ENCODE assay signal across 8 cellular contexts in genomic region chr10:102054881-102055646, GRCh38. TPM values are rescaled to one million over a fixed set of nuclear protein-coding genes. Genes with fewer than 3 reads are reported as not detected.
A peak's percentile ranks its signal among the peaks of the same experiment; 100 is the strongest.
DNase-seq lines count a peak whose midpoint lies in the region; FAIRE-seq and TF ChIP-seq lines count a peak whose summit lies in the region.
"Not testable (repeated sequence)": the region's sequence is repeated elsewhere in the genome, so short reads cannot be mapped to it uniquely, and the experiment has no call there.

No MANE protein-coding gene starts in this region.

- not testable (repeated sequence) for H3K27me3 ChIP-seq in KMS-11 (ENCODE audit: insufficient read depth, low read depth); SJCRH30; endodermal cell (ENCODE audit: control insufficient read depth, insufficient read depth, low read length, poor library complexity, severe bottlenecking); keratinocyte (ENCODE audit: control insufficient read depth, extremely low read depth, insufficient read depth, low read length); neural progenitor cell; testis

- intact Hi-C loops in Calu3 (cut with micrococcal nuclease; ENCODE audit: unreplicated experiment); testis (cut with DNase I; ENCODE audit: low total_unique reads): not testable (repeated sequence)

- TSS peak; percentile 27 for BruUV-seq in Calu3 (replicated peaks; lab: Mats Ljungman, UMichigan)

- not testable (repeated sequence) for H3K9me1 ChIP-seq in keratinocyte (ENCODE audit: control insufficient read depth, extremely low read depth, insufficient read depth, low read length)

- peak overlapping the region; percentile 86 for H3K4me3 Mint-ChIP-seq in Calu3 (ENCODE audit: low read depth, unreplicated experiment)
- peak overlapping the region; percentile 97 for H3K4me3 Mint-ChIP-seq in activated naive CD4-positive, alpha-beta T cell treated with anti-CD3 and anti-CD28 coated beads, Interleukin-2, amount 50 U/mL, for 24 hours
- H3K4me3 Mint-ChIP-seq in endodermal cell, result peak overlapping the region; percentile 91
- H3K4me3 Mint-ChIP-seq in neural progenitor cell, result peak overlapping the region; percentile 98

- FAIRE-seq in keratinocyte (lab: Jason Lieb, UNC), result not testable (repeated sequence)

- H2AFZ ChIP-seq in KMS-11 (ENCODE audit: low read depth) (peak overlapping the region; percentile 50), keratinocyte (ENCODE audit: control insufficient read depth, low read length) (peak overlapping the region; percentile 87), neural progenitor cell (replicated peaks) (peak overlapping the region; percentile 90)

- H3K9ac ChIP-seq in KMS-11 (peak overlapping the region; percentile 49; the same call in 1 of the 2 replicates), endodermal cell (ENCODE audit: extremely low read depth, low read length, poor library complexity, severe bottlenecking) (peak overlapping the region; percentile 70), keratinocyte (ENCODE audit: control insufficient read depth, extremely low read depth, insufficient read depth, low read length) (peak overlapping the region; percentile 83)
- H3K9ac ChIP-seq in neural progenitor cell, result not testable (repeated sequence)

- TF ChIP-seq POLR2A in testis (IDR thresholded peaks at IDR 0.05), result not testable (repeated sequence)

- dilution Hi-C loops in keratinocyte (cut with MboI; ENCODE audit: extremely low pct_ligation_motif_present, low sequenced_read_pairs), result not testable (repeated sequence)

- H3K36me3 Mint-ChIP-seq in Calu3 (ENCODE audit: insufficient read depth, unreplicated experiment), result peaks cover 16% of the 10 kb centered on the region
- not testable (repeated sequence) for H3K36me3 Mint-ChIP-seq in activated naive CD4-positive, alpha-beta T cell treated with anti-CD3 and anti-CD28 coated beads, Interleukin-2, amount 50 U/mL, for 24 hours; endodermal cell (ENCODE audit: low read depth); neural progenitor cell

- TF ChIP-seq CTCF in Calu3 (IDR thresholded peaks at IDR 0.05; ENCODE audit: unreplicated experiment); KMS-11 (conservative IDR thresholded peaks at IDR 0.05; ENCODE audit: low read depth, low read length); endodermal cell (conservative IDR thresholded peaks at IDR 0.05); keratinocyte (optimal IDR thresholded peaks at IDR 0.05 in 1 of 3, IDR thresholded peaks at IDR 0.05 in 1 of 3, conservative IDR thresholded peaks at IDR 0.05 in 1 of 3; ENCODE audit: extremely low read depth in 1 of 3, insufficient read depth in 2 of 3, low read length in 3 of 3); neural progenitor cell (IDR thresholded peaks at IDR 0.05); testis (IDR thresholded peaks at IDR 0.05): not testable (repeated sequence)

- not testable (repeated sequence) for H3K36me3 ChIP-seq in KMS-11 (ENCODE audit: insufficient read depth); SJCRH30; endodermal cell (ENCODE audit: control insufficient read depth, insufficient read depth, low read length); keratinocyte (ENCODE audit: control insufficient read depth in 2 of 2, extremely low read depth in 1 of 2, insufficient read depth in 2 of 2, low read length in 2 of 2); neural progenitor cell; testis (ENCODE audit: low read depth, missing control alignments)

- not testable (repeated sequence) for H3K9me3 ChIP-seq in SJCRH30 (replicated peaks); endodermal cell (ENCODE audit: control insufficient read depth, low read length); keratinocyte (ENCODE audit: control insufficient read depth, low read depth, low read length); neural progenitor cell (ENCODE audit: low read depth); testis

- H3K79me2 ChIP-seq in KMS-11 (ENCODE audit: insufficient read depth, low read depth) (peaks cover 26% of the 10 kb centered on the region), keratinocyte (ENCODE audit: control insufficient read depth, insufficient read depth, low read length) (peaks cover 50% of the 10 kb centered on the region), neural progenitor cell (ENCODE audit: low read depth) (peaks cover 56% of the 10 kb centered on the region)

- H3K4me1 Mint-ChIP-seq in Calu3 (ENCODE audit: low read depth, unreplicated experiment), result peaks cover 22% of the 10 kb centered on the region
- H3K4me1 Mint-ChIP-seq in activated naive CD4-positive, alpha-beta T cell treated with anti-CD3 and anti-CD28 coated beads, Interleukin-2, amount 50 U/mL, for 24 hours, result peaks cover 44% of the 10 kb centered on the region
- not testable (repeated sequence) for H3K4me1 Mint-ChIP-seq in endodermal cell
- H3K4me1 Mint-ChIP-seq in neural progenitor cell, result peaks cover 17% of the 10 kb centered on the region

- H3K4me3 ChIP-seq in KMS-11 (IDR thresholded peaks at IDR 0.05; ENCODE audit: insufficient read depth, low read depth, low read length), result not testable (repeated sequence)
- peak overlapping the region; percentile 97 for H3K4me3 ChIP-seq in SJCRH30
- peak overlapping the region; percentile 98 for H3K4me3 ChIP-seq in endodermal cell (ENCODE audit: low read length)
- H3K4me3 ChIP-seq in keratinocyte (ENCODE audit: control insufficient read depth in 2 of 3, extremely low read depth in 1 of 3, insufficient read depth in 2 of 3, low read depth in 1 of 3, low read length in 3 of 3), result peak overlapping the region; percentile 92 to 96 (median 94)
- peak overlapping the region; percentile 81 for H3K4me3 ChIP-seq in neural progenitor cell
- peak overlapping the region; percentile 79 to 88 for H3K4me3 ChIP-seq in testis

- H3K4me2 ChIP-seq in KMS-11 (peak overlapping the region; percentile 66), keratinocyte (ENCODE audit: control insufficient read depth, extremely low read depth, insufficient read depth, low read depth, low read length) (peak overlapping the region; percentile 95), neural progenitor cell (peak overlapping the region; percentile 88)

- H3K27ac ChIP-seq in KMS-11 (peak overlapping the region; percentile 35), SJCRH30 (peak overlapping the region; percentile 78), endodermal cell (ENCODE audit: low read depth, low read length) (peak overlapping the region; percentile 63), keratinocyte (ENCODE audit: control insufficient read depth, insufficient read depth, low read length) (peak overlapping the region; percentile 82), neural progenitor cell (peak overlapping the region; percentile 49), testis (peak overlapping the region; percentile 88 to 95)

- WGBS in endodermal cell (ENCODE audit: insufficient coverage in 1 of 2, insufficient read length in 1 of 2), 2 experiments, result 40 to 73% methylated on average over 9 to 31 of the region's 34 CpGs
- 56% methylated on average over 34 of the region's 34 CpGs for WGBS in testis, 2 donors

- not testable (repeated sequence) for H3K27me3 Mint-ChIP-seq in Calu3 (ENCODE audit: unreplicated experiment); activated naive CD4-positive, alpha-beta T cell treated with anti-CD3 and anti-CD28 coated beads, Interleukin-2, amount 50 U/mL, for 24 hours; endodermal cell (ENCODE audit: insufficient read depth); neural progenitor cell (ENCODE audit: insufficient read depth, low read depth)

- not testable (repeated sequence) for H3K4me1 ChIP-seq in KMS-11 (ENCODE audit: low read depth, poor library complexity, severe bottlenecking); SJCRH30; endodermal cell (ENCODE audit: control insufficient read depth, insufficient read depth, low read length); neural progenitor cell
- peaks cover 12% of the 10 kb centered on the region for H3K4me1 ChIP-seq in keratinocyte (ENCODE audit: control insufficient read depth, extremely low read depth, insufficient read depth, low read length)
- H3K4me1 ChIP-seq in testis, result peaks cover 10% of the 10 kb centered on the region

- H3K27ac Mint-ChIP-seq in Calu3 (ENCODE audit: unreplicated experiment) (peak overlapping the region; percentile 50), endodermal cell (peak overlapping the region; percentile 95), neural progenitor cell (peak overlapping the region; percentile 92)
- peak overlapping the region; percentile 85 for H3K27ac Mint-ChIP-seq in activated naive CD4-positive, alpha-beta T cell treated with anti-CD3 and anti-CD28 coated beads, Interleukin-2, amount 50 U/mL, for 24 hours

- DNase-seq in Calu3; SJCRH30; endodermal cell; keratinocyte (ENCODE audit: low read depth, low spot score); neural progenitor cell (ENCODE audit: low spot score); testis: not testable (repeated sequence)

- H3F3A ChIP-seq in neural progenitor cell (ENCODE audit: low read depth), result peaks cover 18% of the 10 kb centered on the region

- H3K9me3 Mint-ChIP-seq in Calu3 (ENCODE audit: low read depth, unreplicated experiment); activated naive CD4-positive, alpha-beta T cell treated with anti-CD3 and anti-CD28 coated beads, Interleukin-2, amount 50 U/mL, for 24 hours; endodermal cell; neural progenitor cell: not testable (repeated sequence)

- CTCF ChIA-PET in Calu3 (lab: Charles Lee), result interaction anchor here (0.7 kb wide), 1 partner anchor 98 kb away, joined by 3 read pairs; no protein-coding TSS in a partner anchor

- not testable (repeated sequence) for H4K20me1 ChIP-seq in KMS-11 (ENCODE audit: insufficient read depth); keratinocyte (ENCODE audit: control insufficient read depth, extremely low read depth, insufficient read depth, low read length)
- peaks cover 46% of the 10 kb centered on the region for H4K20me1 ChIP-seq in neural progenitor cell (ENCODE audit: low read depth)

RNA-seq across cellular contexts. Expression of gene ARMH3, which starts 0.9 kb away (rescaled TPM):
- 14.1 and 14.5 TPM in 2 replicates for total RNA-seq in Calu3 (2022)
- total RNA-seq in SJCRH30 (2014; rRNA removed; shearing (Covaris generic)), result 24.1 and 25.7 TPM in 2 replicates
- total RNA-seq in endodermal cell, result 10 to 100 TPM; 18.0 to 19.7 TPM
- polyA plus RNA-seq in endodermal cell (2013, experiment 1 of 2), result 12.1 TPM
- 11.4 TPM for polyA plus RNA-seq in endodermal cell (2013, experiment 2 of 2)
- polyA plus RNA-seq in keratinocyte, result 23.2 to 25.3 TPM (median 25.2 TPM) in 3 replicates
- 4.9 TPM for polyA plus RNA-seq in keratinocyte (2011; ENCODE audit: low read depth)
- polyA plus RNA-seq in keratinocyte (2011; cell fraction: cytosol; rRNA removed), result 17.5 and 23.4 TPM in 2 replicates
- 27.4 and 30.2 TPM in 2 replicates for polyA plus RNA-seq in keratinocyte (2011; cell fraction: nucleus; rRNA removed)
- polyA plus RNA-seq in keratinocyte (2012; ENCODE audit: low replicate concordance), result 10.2 and 21.6 TPM in 2 replicates
- 18.3 to 33.2 TPM (median 22.1 TPM) in 3 replicates for polyA minus RNA-seq in keratinocyte
- polyA minus RNA-seq in keratinocyte (2011; cell fraction: cytosol; rRNA and poly(A)+ RNA removed), result 10.9 TPM
- polyA minus RNA-seq in keratinocyte (2011; cell fraction: nucleus; rRNA and poly(A)+ RNA removed), result 19.7 and 37.6 TPM in 2 replicates
- 11.8 and 14.5 TPM in 2 replicates for total RNA-seq in neural progenitor cell (ENCODE audit: low replicate concordance)
- total RNA-seq in testis, result 10 to 100 TPM; 21.6 to 23.7 TPM
- polyA plus RNA-seq in testis (ENCODE audit: insufficient read depth, low read depth, low replicate concordance), result 20.2 TPM

RNA-seq across cellular contexts. Expression of gene HPS6, which starts 10.1 kb away (rescaled TPM):
- total RNA-seq in Calu3 (2022) (14.7 and 16.9 TPM in 2 replicates), endodermal cell (10 to 100 TPM; 19.6 to 20.8 TPM), neural progenitor cell (ENCODE audit: low replicate concordance) (7.2 and 22.8 TPM in 2 replicates), testis (10 to 100 TPM; 19.6 to 23.2 TPM)
- 6.4 and 7.0 TPM in 2 replicates for total RNA-seq in SJCRH30 (2014; rRNA removed; shearing (Covaris generic))
- polyA plus RNA-seq in endodermal cell (2013, experiment 1 of 2), result 8.4 TPM
- 8.9 TPM for polyA plus RNA-seq in endodermal cell (2013, experiment 2 of 2)
- polyA plus RNA-seq in keratinocyte (8.6 to 15.7 TPM (median 13.3 TPM) in 3 replicates), testis (ENCODE audit: insufficient read depth, low read depth, low replicate concordance) (9.7 TPM)
- polyA plus RNA-seq in keratinocyte (2011; ENCODE audit: low read depth), result 3.0 TPM
- 6.1 and 12.0 TPM in 2 replicates for polyA plus RNA-seq in keratinocyte (2011; cell fraction: cytosol; rRNA removed)
- polyA plus RNA-seq in keratinocyte (2011; cell fraction: nucleus; rRNA removed), result 13.3 and 19.3 TPM in 2 replicates
- 10.1 and 21.5 TPM in 2 replicates for polyA plus RNA-seq in keratinocyte (2012; ENCODE audit: low replicate concordance)
- polyA minus RNA-seq in keratinocyte, result 15.5 to 21.3 TPM (median 21.3 TPM) in 3 replicates
- polyA minus RNA-seq in keratinocyte (2011; cell fraction: cytosol; rRNA and poly(A)+ RNA removed), result 29.0 TPM
- 19.7 and 21.6 TPM in 2 replicates for polyA minus RNA-seq in keratinocyte (2011; cell fraction: nucleus; rRNA and poly(A)+ RNA removed)

Comparison
In these comparisons a context has a peak if more than half of its experiments do, and no peak if none do; other contexts are left out.
1. H3K27ac ChIP-seq: peak in every context shown above with its lines; median percentile 92 in testis; 82 in keratinocyte; 78 in SJCRH30; 63 in endodermal cell; 49 in neural progenitor cell; 35 in KMS-11.